Comparison of ENCODE assay signal across 30 cellular contexts in the genomic region with DNA sequence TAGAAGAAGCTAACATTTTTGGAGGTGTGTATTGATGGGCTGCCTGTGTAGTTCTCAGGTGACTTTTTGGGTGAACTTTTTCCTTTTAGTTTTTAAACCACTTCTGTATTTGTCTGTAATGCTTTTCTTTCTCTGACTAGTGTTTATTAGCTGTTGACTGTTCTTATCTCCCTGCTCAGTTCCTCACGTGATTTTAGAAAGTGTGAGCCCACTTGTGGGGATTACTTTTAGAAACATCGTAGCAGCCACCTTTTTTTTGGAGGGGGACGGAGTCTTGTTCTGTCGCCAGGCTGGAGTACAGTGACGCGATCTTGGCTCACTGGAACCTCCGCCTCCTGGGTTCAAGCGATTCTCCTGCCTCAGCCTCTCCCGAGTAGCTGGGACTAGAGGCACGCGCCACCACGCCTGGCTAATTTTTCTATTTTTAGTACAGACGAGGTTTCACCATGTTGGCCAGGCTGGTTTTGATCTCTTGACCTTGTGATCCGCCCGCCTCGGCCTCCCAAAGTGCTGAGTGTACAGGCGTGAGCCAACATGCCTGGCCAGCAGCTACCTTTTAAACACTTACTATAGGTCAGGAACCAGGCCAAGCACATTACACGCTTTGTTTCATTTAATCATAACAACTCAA. TPM values are rescaled to one million over a fixed set of nuclear protein-coding genes. Genes with fewer than 3 reads are reported as not detected.
"Had no signal": no experiment of that assay in that cellular context is flagged by ENCODE, and none has a peak within 500 bp of the region (broad histone marks: within the 10 kb centered on the region; RNA-seq: fewer than 3 reads in every experiment).

No MANE protein-coding gene starts in this region.

- H3K4me1 ChIP-seq: colonic mucosa, esophagus muscularis mucosa, foreskin keratinocyte, gastroesophageal sphincter, psoas muscle, right lobe of liver, suprapubic skin, transverse colon, upper lobe of right lung, uterus had no signal

- H3K4me1 Mint-ChIP-seq: endodermal cell; immature natural killer cell; nephron; stimulated activated naive CD8-positive, alpha-beta T cell treated with anti-CD3 and anti-CD28 coated beads, Interleukin-15, amount 100 ng/mL, for 72 hours had no signal

- H3K27me3 Mint-ChIP-seq: dendritic cell treated with granulocyte-macrophage colony-stimulating factor and Interleukin-4, amounts not matched to agents 40 ng/mL and 50 ng/mL, for 4 days; naive thymus-derived CD4-positive, alpha-beta T cell; stimulated activated naive CD8-positive, alpha-beta T cell treated with anti-CD3 and anti-CD28 coated beads, Interleukin-15, amount 100 ng/mL, for 72 hours had no signal

- H3K27ac Mint-ChIP-seq: dendritic cell treated with granulocyte-macrophage colony-stimulating factor and Interleukin-4, amounts not matched to agents 40 ng/mL and 50 ng/mL, for 4 days; endodermal cell; nephron; stimulated activated naive CD8-positive, alpha-beta T cell treated with anti-CD3 and anti-CD28 coated beads, Interleukin-15, amount 100 ng/mL, for 72 hours had no signal

- H3K27me3 ChIP-seq: colonic mucosa, esophagus muscularis mucosa, foreskin keratinocyte, gastroesophageal sphincter, ovary, right lobe of liver, suprapubic skin, transverse colon, upper lobe of right lung, uterus had no signal

- H3K4me3 Mint-ChIP-seq: dendritic cell treated with granulocyte-macrophage colony-stimulating factor and Interleukin-4, amounts not matched to agents 40 ng/mL and 50 ng/mL, for 4 days; endodermal cell; immature natural killer cell; naive thymus-derived CD4-positive, alpha-beta T cell; nephron; stimulated activated naive CD8-positive, alpha-beta T cell treated with anti-CD3 and anti-CD28 coated beads, Interleukin-15, amount 100 ng/mL, for 72 hours had no signal

- H3K4me3 ChIP-seq: colonic mucosa, esophagus muscularis mucosa, gastroesophageal sphincter, ovary, psoas muscle, right lobe of liver, suprapubic skin, transverse colon, upper lobe of right lung, uterus had no signal

- DNase-seq: colonic mucosa; effector CD8-positive, alpha-beta T cell; endodermal cell; foreskin keratinocyte; hypothalamus; immature natural killer cell; islet precursor cell; kidney glomerular epithelial cell; mesendoderm; midbrain; naive thymus-derived CD4-positive, alpha-beta T cell; occipital lobe; ovary; posterior cingulate gyrus; psoas muscle; right lobe of liver; small intestine; stimulated activated CD4-positive, alpha-beta T cell treated with anti-CD3 and anti-CD28 coated beads, Interleukin-15, amount 100 ng/mL, for 24 hours; stimulated activated CD4-positive, alpha-beta T cell treated with anti-CD3 and anti-CD28 coated beads, Interleukin-4, amount 100 ng/mL, for 1 hour; stimulated activated CD8-positive, alpha-beta memory T cell treated with anti-CD3 and anti-CD28 coated beads, Interleukin-4, amount 100 ng/mL, for 48 hours; stimulated activated naive CD4-positive, alpha-beta T cell; stimulated activated naive CD8-positive, alpha-beta T cell treated with anti-CD3 and anti-CD28 coated beads, Interleukin-15, amount 100 ng/mL, for 72 hours; transverse colon; upper lobe of right lung; uterus had no signal

- H3K27ac ChIP-seq: colonic mucosa, esophagus muscularis mucosa, foreskin keratinocyte, gastroesophageal sphincter, ovary, psoas muscle, right lobe of liver, suprapubic skin, transverse colon, upper lobe of right lung, uterus had no signal

- H3K9me3 ChIP-seq: colonic mucosa, esophagus muscularis mucosa, gastroesophageal sphincter, psoas muscle, suprapubic skin, transverse colon, upper lobe of right lung, uterus had no signal

- H3K9me3 Mint-ChIP-seq: immature natural killer cell had no signal

- ATAC-seq: foreskin keratinocyte; gastroesophageal sphincter; naive thymus-derived CD4-positive, alpha-beta T cell; right lobe of liver; stimulated activated naive CD8-positive, alpha-beta T cell treated with anti-CD3 and anti-CD28 coated beads, Interleukin-15, amount 100 ng/mL, for 72 hours; upper lobe of right lung had no signal

RNA-seq across cellular contexts. Expression of a gene that starts 9.2 kb away (rescaled TPM):
- total RNA-seq: foreskin keratinocyte had no signal
- polyA plus RNA-seq: immature natural killer cell; naive thymus-derived CD4-positive, alpha-beta T cell; small intestine had no signal
